In genomic region chr5:151615431-151615830, GRCh38 we compare ENCODE assay signal across 14 cellular contexts. TPM values are rescaled to one million over a fixed set of nuclear protein-coding genes. Genes with fewer than 3 reads are reported as not detected.
DNase-seq lines count a peak whose midpoint lies in the region; ATAC-seq and TF ChIP-seq lines count a peak whose summit lies in the region.
"Had no signal": no experiment of that assay in that cellular context is flagged by ENCODE, and none has a peak within 500 bp of the region (broad histone marks: within the 10 kb centered on the region; RNA-seq: fewer than 3 reads in every experiment).

No MANE protein-coding gene starts in this region.

- no peak overlapping the region for H3K9ac ChIP-seq in trophoblast cell (ENCODE audit: low read length)

- H2BK12ac ChIP-seq in trophoblast cell (ENCODE audit: low read length): peak overlapping the region; percentile 39

- no peak overlapping the region for H2AFZ ChIP-seq in trophoblast cell (ENCODE audit: insufficient read depth, low read length, poor library complexity)

- no peak overlapping the region for H3K4me3 ChIP-seq in trophoblast cell (ENCODE audit: low read depth, low read length)
- H3K4me3 ChIP-seq: psoas muscle had no signal

- H2BK120ac ChIP-seq in trophoblast cell (ENCODE audit: insufficient read depth, low read length, poor library complexity): peak overlapping the region; percentile 37

- peak overlapping the region; percentile 52 for H4K91ac ChIP-seq in trophoblast cell (ENCODE audit: low read depth, low read length)

- no peak overlapping the region for H3K14ac ChIP-seq in trophoblast cell (ENCODE audit: low read length)

- peaks cover 13% of the 10 kb centered on the region for H3K79me1 ChIP-seq in trophoblast cell (ENCODE audit: low read length)

- H3K27ac Mint-ChIP-seq in activated naive CD8-positive, alpha-beta T cell treated with anti-CD3 and anti-CD28 coated beads for 36 hours: no peak overlapping the region
- H3K27ac Mint-ChIP-seq: activated CD4-positive, alpha-beta T cell treated with anti-CD3 and anti-CD28 coated beads, Interleukin-2, amount 10 ng/mL, durations not matched to agents 24 days and 14 days had no signal

- H3K36me3 Mint-ChIP-seq in activated naive CD8-positive, alpha-beta T cell treated with anti-CD3 and anti-CD28 coated beads for 36 hours: peaks cover 5% of the 10 kb centered on the region
- H3K36me3 Mint-ChIP-seq: CD8-positive, alpha-beta memory T cell had no signal

- peak overlapping the region; percentile 45 for H3K27ac ChIP-seq in trophoblast cell (ENCODE audit: low read depth, low read length)
- H3K27ac ChIP-seq: psoas muscle had no signal

- no peak overlapping the region for H2AK5ac ChIP-seq in trophoblast cell (ENCODE audit: low read length)

- peak; percentile 5 for DNase-seq in DMS79 treated with DMSO at 0.1 percent for 48 hours (lab: John Stamatoyannopoulos, UW)
- no peak for DNase-seq in DMS79 (lab: John Stamatoyannopoulos, UW)
- DNase-seq in activated naive CD8-positive, alpha-beta T cell treated with anti-CD3 and anti-CD28 coated beads for 36 hours: peak; percentile 23
- DNase-seq in trophoblast cell: no peak
- no peak for DNase-seq in GM10248 (ENCODE audit: extremely low spot score)
- DNase-seq in putamen (ENCODE audit: low spot score): no peak
- DNase-seq: 8988T; activated CD4-positive, alpha-beta T cell treated with anti-CD3 and anti-CD28 coated beads, Interleukin-2, amount 10 ng/mL, durations not matched to agents 24 days and 14 days; CD8-positive, alpha-beta memory T cell; cortex of kidney; psoas muscle; SW 1271 had no signal

- no peak overlapping the region for H3K4ac ChIP-seq in trophoblast cell (ENCODE audit: low read depth, low read length)

- ATAC-seq in GM18867 (IDR thresholded peaks at IDR 0.05; ENCODE audit: unreplicated experiment) (peak; percentile 35), SK-N-SH treated with all-trans-retinoic acid at 6 μM for 48 hours (no peak)
- ATAC-seq: psoas muscle had no signal

- no CpG with 5 or more reads among the region's 4 CpGs for WGBS in trophoblast cell (ENCODE audit: extremely low coverage, insufficient coverage, insufficient read length)

- peak overlapping the region; percentile 25 for H3K18ac ChIP-seq in trophoblast cell (ENCODE audit: low read length)

- no peak overlapping the region for H3K4me3 Mint-ChIP-seq in activated naive CD8-positive, alpha-beta T cell treated with anti-CD3 and anti-CD28 coated beads for 36 hours
- H3K4me3 Mint-ChIP-seq: activated CD4-positive, alpha-beta T cell treated with anti-CD3 and anti-CD28 coated beads, Interleukin-2, amount 10 ng/mL, durations not matched to agents 24 days and 14 days had no signal

- no peak overlapping the region for H3K4me2 ChIP-seq in trophoblast cell (ENCODE audit: low read length)

- CTCF ChIA-PET in GM10248 (lab: Yijun Ruan, JAX): interaction anchor here (1.1 kb wide), 1 partner anchor 16 kb away, joined by 3 read pairs; no protein-coding TSS in a partner anchor

- peaks cover 3% of the 10 kb centered on the region for H3K79me2 ChIP-seq in trophoblast cell (ENCODE audit: control insufficient read depth, insufficient read depth, low read length, poor library complexity)

- H3K9me3 ChIP-seq in trophoblast cell (ENCODE audit: insufficient read depth, low read depth, low read length): no peaks in the 10 kb centered on the region
- H3K9me3 ChIP-seq: psoas muscle had no signal

- H3K27me3 ChIP-seq in trophoblast cell (ENCODE audit: insufficient read depth, low read length): no peaks in the 10 kb centered on the region

- peaks cover 24 to 40% of the 10 kb centered on the region in 2 experiments for H3K4me1 ChIP-seq in trophoblast cell (ENCODE audit: control insufficient read depth in 1 of 2, insufficient read depth in 2 of 2, low read length in 2 of 2)

- H2BK5ac ChIP-seq in trophoblast cell (ENCODE audit: low read depth, low read length, poor library complexity): peak overlapping the region; percentile 13

- TF ChIP-seq CTCF in GM10248 (IDR thresholded peaks at IDR 0.05; ENCODE audit: control extremely low read depth, extremely low read depth, low read depth, missing control alignments): no peak

- no peak overlapping the region for H3K23ac ChIP-seq in trophoblast cell (ENCODE audit: low read length)

- H3K36me3 ChIP-seq in trophoblast cell (ENCODE audit: control insufficient read depth in 1 of 2, insufficient read depth in 2 of 2, low read length in 2 of 2): no peaks in the 10 kb centered on the region

- H4K8ac ChIP-seq in trophoblast cell (ENCODE audit: low read depth, low read length): no peak overlapping the region

- no peak overlapping the region for H4K12ac ChIP-seq in trophoblast cell (ENCODE audit: low read depth, low read length)

- POLR2A ChIA-PET in GM10248 (lab: Yijun Ruan, JAX): no interaction called here

- peaks cover 7% of the 10 kb centered on the region for H3K27me3 Mint-ChIP-seq in activated naive CD8-positive, alpha-beta T cell treated with anti-CD3 and anti-CD28 coated beads for 36 hours

- H3K9me3 Mint-ChIP-seq in activated naive CD8-positive, alpha-beta T cell treated with anti-CD3 and anti-CD28 coated beads for 36 hours: no peaks in the 10 kb centered on the region
- H3K9me3 Mint-ChIP-seq: activated CD4-positive, alpha-beta T cell treated with anti-CD3 and anti-CD28 coated beads, Interleukin-2, amount 10 ng/mL, durations not matched to agents 24 days and 14 days; CD8-positive, alpha-beta memory T cell had no signal

- H3K4me1 Mint-ChIP-seq in activated naive CD8-positive, alpha-beta T cell treated with anti-CD3 and anti-CD28 coated beads for 36 hours: peaks cover 45% of the 10 kb centered on the region

TF ChIP-seq in SK-N-SH treated with all-trans-retinoic acid at 6 μM for 48 hours, 23 proteins besides CTCF, POLR2A, EP300 and RAD21 (continues in another document):
- no peak for TF ChIP-seq ZFP30 (CRISPR knock-in tag; IDR thresholded peaks at IDR 0.05)
- no peak for TF ChIP-seq BACH2 (CRISPR knock-in tag; IDR thresholded peaks at IDR 0.05; ENCODE audit: borderline replicate concordance)
- TF ChIP-seq TSHZ2 (CRISPR knock-in tag; IDR thresholded peaks at IDR 0.05): no peak
- TF ChIP-seq RARB (CRISPR knock-in tag; IDR thresholded peaks at IDR 0.05): no peak
- TF ChIP-seq CSDC2 (CRISPR knock-in tag; IDR thresholded peaks at IDR 0.05): no peak
- TF ChIP-seq POU6F1 (CRISPR knock-in tag; IDR thresholded peaks at IDR 0.05; ENCODE audit: borderline replicate concordance, low read depth): no peak
- no peak for TF ChIP-seq ZNF70 (CRISPR knock-in tag; IDR thresholded peaks at IDR 0.05)
- TF ChIP-seq ZNF8 (CRISPR knock-in tag; IDR thresholded peaks at IDR 0.05): no peak
- no peak for TF ChIP-seq TCF4 (CRISPR knock-in tag; IDR thresholded peaks at IDR 0.05; ENCODE audit: borderline replicate concordance)
- TF ChIP-seq PPARA (CRISPR knock-in tag; IDR thresholded peaks at IDR 0.05; ENCODE audit: borderline replicate concordance): no peak
- TF ChIP-seq OSR1 (CRISPR knock-in tag; IDR thresholded peaks at IDR 0.05): no peak

RNA-seq across cellular contexts. Expression of gene FAT2, which starts 24.3 kb away (rescaled TPM):
- total RNA-seq in activated naive CD8-positive, alpha-beta T cell treated with anti-CD3 and anti-CD28 coated beads for 36 hours: not detected
- 0.26 and 0.30 TPM in 2 replicates for polyA plus RNA-seq in trophoblast cell (2013)
- total RNA-seq: activated CD4-positive, alpha-beta T cell treated with anti-CD3 and anti-CD28 coated beads, Interleukin-2, amount 10 ng/mL, durations not matched to agents 24 days and 14 days; CD8-positive, alpha-beta memory T cell had no signal
- polyA plus RNA-seq: CD8-positive, alpha-beta memory T cell had no signal

Comparison
In these comparisons a context has a peak if more than half of its experiments do, and no peak if none do; other contexts are left out.
1. DNase-seq: peak in DMS79 treated with DMSO at 0.1 percent for 48 hours (single experiment) and activated naive CD8-positive, alpha-beta T cell treated with anti-CD3 and anti-CD28 coated beads for 36 hours (single experiment); none in DMS79 (single experiment), trophoblast cell (0 of 2), GM10248 (single experiment) and putamen (single experiment).